17 cellular contexts compared by ENCODE assay signal in the genomic region with DNA sequence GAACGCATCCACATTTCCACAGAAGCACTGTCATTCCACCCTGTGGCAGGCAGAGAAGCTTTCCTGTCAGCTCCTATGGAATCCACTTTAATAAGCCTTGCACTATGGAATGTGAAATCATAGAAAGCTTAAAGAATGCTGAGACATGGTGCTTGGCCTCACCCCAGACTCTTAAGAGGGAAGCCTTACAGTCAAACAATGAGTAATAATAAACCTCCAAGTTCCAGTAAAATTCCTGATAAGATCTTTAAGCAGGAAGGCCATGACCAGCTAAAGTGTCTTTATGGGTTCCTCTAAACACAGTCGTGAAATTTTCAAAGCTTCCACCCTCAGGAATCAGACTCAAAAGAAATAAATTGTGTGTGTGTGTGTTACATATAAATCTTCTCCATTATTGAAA. TPM values are rescaled to one million over a fixed set of nuclear protein-coding genes. Genes with fewer than 3 reads are reported as not detected.
DNase-seq lines count a peak whose midpoint lies in the region; ATAC-seq and TF ChIP-seq lines count a peak whose summit lies in the region.
"Had no signal": no experiment of that assay in that cellular context is flagged by ENCODE, and none has a peak within 500 bp of the region (broad histone marks: within the 10 kb centered on the region; RNA-seq: fewer than 3 reads in every experiment).

No MANE protein-coding gene starts in this region.

- peaks cover 5% of the 10 kb centered on the region for H3F3A ChIP-seq in smooth muscle cell (ENCODE audit: low read depth)

- no peaks in the 10 kb centered on the region for H3K9me3 ChIP-seq in smooth muscle cell (replicated peaks; ENCODE audit: low read depth)
- H3K9me3 ChIP-seq: HAP-1, left ventricle myocardium inferior, neutrophil, tibial artery had no signal

- H3K4me1 ChIP-seq in smooth muscle cell (ENCODE audit: low read depth): no peaks in the 10 kb centered on the region
- H3K4me1 ChIP-seq: left ventricle myocardium inferior, tibial artery had no signal

- H3K4me2 ChIP-seq in smooth muscle cell: peak overlapping the region; percentile 27

- WGBS in smooth muscle cell (ENCODE audit: low lambda C conversion rate): 41% methylated on average over 2 of the region's 2 CpGs

- H4K20me1 ChIP-seq in smooth muscle cell (ENCODE audit: low read depth): no peaks in the 10 kb centered on the region

- H3K4me3 ChIP-seq in fibroblast of pulmonary artery (replicated peaks; ENCODE audit: low read depth, low read length) (no peak overlapping the region), smooth muscle cell (no peak overlapping the region)
- H3K4me3 ChIP-seq: HAP-1, left ventricle myocardium inferior, tibial artery had no signal

- H3K27me3 ChIP-seq in smooth muscle cell (ENCODE audit: low read depth): peaks cover under 1% of the 10 kb centered on the region

- TF ChIP-seq CTCF in VCaP (conservative IDR thresholded peaks at IDR 0.05) (no peak), fibroblast of pulmonary artery (IDR thresholded peaks at IDR 0.05; ENCODE audit: low read length, missing control alignments) (no peak), smooth muscle cell (IDR thresholded peaks at IDR 0.05; ENCODE audit: borderline replicate concordance, insufficient read depth, poor library complexity, severe bottlenecking) (no peak)

- H3K36me3 ChIP-seq in smooth muscle cell (ENCODE audit: low read depth): no peaks in the 10 kb centered on the region
- H3K36me3 ChIP-seq: HAP-1, left ventricle myocardium inferior, neutrophil, tibial artery had no signal

- peak overlapping the region; percentile 57 for H3K27ac ChIP-seq in VCaP
- H3K27ac ChIP-seq in smooth muscle cell (ENCODE audit: low read depth): no peak overlapping the region
- H3K27ac ChIP-seq: left ventricle myocardium inferior, neutrophil, tibial artery had no signal

- H2AFZ ChIP-seq in smooth muscle cell (ENCODE audit: low read depth): no peak overlapping the region

- no peak overlapping the region for H3K9ac ChIP-seq in smooth muscle cell (ENCODE audit: low read depth)

- ATAC-seq in HG02870 (IDR thresholded peaks at IDR 0.05; ENCODE audit: unreplicated experiment): no peak

- H3K79me2 ChIP-seq in smooth muscle cell (ENCODE audit: low read depth): no peaks in the 10 kb centered on the region

- peak; percentile 45 for DNase-seq in HCEC 1CT
- DNase-seq in fibroblast of pulmonary artery (ENCODE audit: low read depth): peak; percentile 71
- DNase-seq in smooth muscle cell (lab: John Stamatoyannopoulos, UW; ENCODE audit: unreplicated experiment): no peak
- DNase-seq in NCI-H510A treated with DMSO at 0.1 percent for 48 hours (lab: John Stamatoyannopoulos, UW): no peak
- DNase-seq in foreskin melanocyte: no peak
- DNase-seq in ACHN: no peak
- DNase-seq: activated CD4-positive, alpha-beta T cell treated with anti-CD3 and anti-CD28 coated beads, Interleukin-2, amount 10 ng/mL, durations not matched to agents 24 days and 14 days; DMS 273 treated with DMSO at 0.1 percent for 48 hours; left ventricle myocardium inferior; NCI-H1930; tibial artery had no signal

- in situ Hi-C loops in ACHN (cut with HindIII; ENCODE audit: low pct_ligation_motif_present, low pct_unique_long_range_greater_than_20kb, low sequenced_read_pairs): no loop called here

RNA-seq across cellular contexts. Expression of gene TEX36, which starts 11.9 kb away (rescaled TPM):
- not detected in 2 replicates for total RNA-seq in smooth muscle cell
- polyA plus RNA-seq in smooth muscle cell: not detected in 2 replicates
- total RNA-seq: activated CD4-positive, alpha-beta T cell treated with anti-CD3 and anti-CD28 coated beads, Interleukin-2, amount 10 ng/mL, durations not matched to agents 24 days and 14 days; activated T-helper 1 cell treated with anti-CD3 and anti-CD28 coated beads, Interleukin-12 subunit alpha, Interleukin-12 subunit beta, Interleukin-2, Interleukin-4 antibody, amounts not matched to agents 30 ng/mL and 10 ng/mL and 1 ng/mL, durations not matched to agents 14 hours and 24 hours and 36 hours; left ventricle myocardium inferior; T-helper 1 cell treated with Interleukin-12 subunit alpha and Interleukin-12 subunit beta and Interleukin-4 antibody, amounts not matched to agents 30 ng/mL and 1 ng/mL, for 36 hours had no signal

RNA-seq across cellular contexts. Expression of gene EDRF1, which starts 24.6 kb away (rescaled TPM):
- 20.9 and 22.0 TPM in 2 replicates for total RNA-seq in smooth muscle cell
- polyA plus RNA-seq in smooth muscle cell: 8.5 and 13.2 TPM in 2 replicates

Comparison
In these comparisons a context has a peak if more than half of its experiments do, and no peak if none do; other contexts are left out.
1. DNase-seq: peak in HCEC 1CT (single experiment) and fibroblast of pulmonary artery (single experiment); none in smooth muscle cell (single experiment), NCI-H510A treated with DMSO at 0.1 percent for 48 hours (single experiment), foreskin melanocyte (single experiment) and ACHN (single experiment).